ENCODE assay signal across 13 cellular contexts in the genomic region with DNA sequence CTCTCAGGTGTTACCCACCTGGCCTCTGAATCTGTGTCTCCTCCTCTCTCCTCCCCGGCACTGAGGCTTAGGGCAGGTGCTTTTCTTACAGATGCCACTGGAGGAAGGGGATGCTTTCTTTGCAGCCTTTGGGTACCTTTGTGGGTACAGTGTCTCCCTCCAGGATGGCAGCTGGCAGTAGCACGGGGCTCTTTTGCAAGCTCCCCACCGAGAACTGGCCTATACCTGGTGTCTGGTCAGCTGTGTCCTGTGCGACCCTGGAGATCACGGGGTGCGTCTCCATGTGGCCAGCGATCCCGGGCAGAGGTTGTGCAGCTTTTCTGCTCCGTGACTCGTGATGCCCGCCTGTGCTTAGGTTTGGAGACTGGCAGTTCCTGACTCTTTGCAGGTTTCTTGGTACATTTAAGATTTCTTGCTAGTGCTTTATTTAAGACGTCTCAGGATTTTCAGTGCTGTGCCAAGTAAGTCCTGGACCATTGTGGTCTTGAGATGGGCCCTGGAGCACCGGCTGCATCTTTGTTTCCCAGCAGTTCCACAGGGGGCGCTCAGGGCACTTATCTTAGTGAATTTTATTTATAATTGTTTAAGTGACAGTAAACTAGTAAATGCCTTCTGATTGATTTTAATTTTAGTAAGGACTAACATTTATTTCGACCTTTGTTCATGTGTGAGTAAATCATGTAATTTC.
DNase-seq lines count a peak whose midpoint lies in the region; ATAC-seq and TF ChIP-seq lines count a peak whose summit lies in the region.
"Had no signal": no experiment of that assay in that cellular context is flagged by ENCODE, and none has a peak within 500 bp of the region (broad histone marks: within the 10 kb centered on the region; RNA-seq: fewer than 3 reads in every experiment).

No MANE protein-coding gene starts in this region.

- H3K27me3 Mint-ChIP-seq in activated B cell treated with CpG ODN at 0.5 μM for 24 hours, result no peaks in the 10 kb centered on the region

- H3K27ac Mint-ChIP-seq in activated B cell treated with CpG ODN at 0.5 μM for 24 hours, result peak overlapping the region; percentile 18

- no peaks in the 10 kb centered on the region for H3K9me3 ChIP-seq in A673 (ENCODE audit: low read depth, low read length, poor library complexity, severe bottlenecking)
- no peaks in the 10 kb centered on the region for H3K9me3 ChIP-seq in hepatocyte (ENCODE audit: low read depth)

- peak; percentile 42 for TF ChIP-seq CTCF in A673 (conservative IDR thresholded peaks at IDR 0.05; ENCODE audit: low read depth, low read length)
- no peak for TF ChIP-seq CTCF in activated B cell treated with CpG ODN at 0.5 μM for 24 hours (IDR thresholded peaks at IDR 0.05)
- peak; percentile 7 for TF ChIP-seq CTCF in hepatocyte (IDR thresholded peaks at IDR 0.05; ENCODE audit: poor library complexity)

- peaks cover 45% of the 10 kb centered on the region for H3K4me1 Mint-ChIP-seq in activated B cell treated with CpG ODN at 0.5 μM for 24 hours

- H3K27me3 ChIP-seq in A673 (replicated peaks; ENCODE audit: insufficient read depth, low read depth, low read length, poor library complexity), result no peaks in the 10 kb centered on the region
- no peaks in the 10 kb centered on the region for H3K27me3 ChIP-seq in H7 (ENCODE audit: control insufficient read depth, insufficient read depth, low read length)
- H3K27me3 ChIP-seq in hepatocyte, result no peaks in the 10 kb centered on the region

- POLR2A ChIA-PET in A673 (lab: Charles Lee; ENCODE audit: low non-redundant PET), result no interaction called here
- POLR2A ChIA-PET in activated B cell treated with CpG ODN at 0.5 μM for 24 hours (lab: Charles Lee), result no interaction called here

- DNase-seq in A673 (ENCODE audit: low spot score), result no peak
- peak; percentile 76 for DNase-seq in H7
- DNase-seq in activated B cell treated with CpG ODN at 0.5 μM for 24 hours, result no peak
- DNase-seq in hepatocyte (ENCODE audit: low spot score), result no peak
- no peak for DNase-seq in EL
- no peak for DNase-seq in NCI-H69 (lab: John Stamatoyannopoulos, UW)
- DNase-seq in activated naive CD4-positive, alpha-beta T cell treated with anti-CD3 and anti-CD28 coated beads, Interleukin-2, amount 50 U/mL, for 16 hours, result no peak
- DNase-seq: activated gamma-delta T cell treated with Interleukin-2 at 50 U/mL for 16 hours, mesendoderm, NCI-H1105, NCI-H345, occipital lobe had no signal

- no peak overlapping the region for H3K4me2 ChIP-seq in hepatocyte

- BruUV-seq in A673 (replicated peaks; lab: Mats Ljungman, UMichigan), result no TSS peak

- intact Hi-C loops in A673 (cut with micrococcal nuclease; ENCODE audit: unreplicated experiment) (no loop called here), activated B cell treated with CpG ODN at 0.5 μM for 24 hours (cut with micrococcal nuclease) (loop anchor here (10.0 kb wide), 2 partner anchors 150 to 370 kb away; partner anchors contain the start of gene PUS1)

- H3K27ac ChIP-seq in A673 (ENCODE audit: low read depth, low read length, poor library complexity, severe bottlenecking) (no peak overlapping the region), hepatocyte (no peak overlapping the region)

- H3K36me3 Mint-ChIP-seq in activated B cell treated with CpG ODN at 0.5 μM for 24 hours (ENCODE audit: low read depth), result peaks cover 56% of the 10 kb centered on the region

- no peaks in the 10 kb centered on the region for H4K20me1 ChIP-seq in hepatocyte (ENCODE audit: insufficient read depth, poor library complexity, severe bottlenecking)

- CTCF ChIA-PET in A673 (lab: Charles Lee), result no interaction called here
- CTCF ChIA-PET in activated B cell treated with CpG ODN at 0.5 μM for 24 hours (lab: Charles Lee), result no interaction called here

- H3K4me1 ChIP-seq in A673 (ENCODE audit: insufficient read depth, low read length, poor library complexity, severe bottlenecking), result no peaks in the 10 kb centered on the region
- H3K4me1 ChIP-seq in hepatocyte (ENCODE audit: insufficient read depth), result no peaks in the 10 kb centered on the region

- no peak overlapping the region for H2AFZ ChIP-seq in hepatocyte

- no peaks in the 10 kb centered on the region for H3K9me3 Mint-ChIP-seq in activated B cell treated with CpG ODN at 0.5 μM for 24 hours

- H3K36me3 ChIP-seq in A673 (ENCODE audit: insufficient read depth, low read length, poor library complexity, severe bottlenecking), result peaks cover 44% of the 10 kb centered on the region
- peaks cover 16% of the 10 kb centered on the region for H3K36me3 ChIP-seq in H7 (replicated peaks; ENCODE audit: control insufficient read depth, insufficient read depth, low read length)
- no peaks in the 10 kb centered on the region for H3K36me3 ChIP-seq in hepatocyte (replicated peaks; ENCODE audit: insufficient read depth, low read depth)

- H3K4me3 Mint-ChIP-seq in activated B cell treated with CpG ODN at 0.5 μM for 24 hours, result no peak overlapping the region

- no peaks in the 10 kb centered on the region for H3K9me2 ChIP-seq in hepatocyte (replicated peaks; ENCODE audit: insufficient read depth)

- no peak for ATAC-seq in activated B cell treated with CpG ODN at 0.5 μM for 24 hours (ENCODE audit: low read depth)
- ATAC-seq in HG03342 (IDR thresholded peaks at IDR 0.05; ENCODE audit: unreplicated experiment), result no peak

- WGBS in hepatocyte (ENCODE audit: low lambda C conversion rate, missing lambda C conversion rate), result 92% methylated on average over 15 of the region's 15 CpGs

- H3K79me2 ChIP-seq in hepatocyte, result no peaks in the 10 kb centered on the region

- H3K4me3 ChIP-seq in A673 (ENCODE audit: low read depth, low read length, poor library complexity, severe bottlenecking) (no peak overlapping the region), H7 (ENCODE audit: insufficient read depth, low read depth, low read length) (no peak overlapping the region), hepatocyte (no peak overlapping the region)
